Comparison of ENCODE assay signal across 20 cellular contexts in genomic region chr22:35220221-35220620, GRCh38. TPM values are rescaled to one million over a fixed set of nuclear protein-coding genes. Genes with fewer than 3 reads are reported as not detected.
A peak's percentile ranks its signal among the peaks of the same experiment; 100 is the strongest.
DNase-seq lines count a peak whose midpoint lies in the region; ATAC-seq and TF ChIP-seq lines count a peak whose summit lies in the region.
"Had no signal": no experiment of that assay in that cellular context is flagged by ENCODE, and none has a peak within 500 bp of the region (broad histone marks: within the 10 kb centered on the region; RNA-seq: fewer than 3 reads in every experiment).

No MANE protein-coding gene starts in this region.

- no peak overlapping the region for H3K27ac Mint-ChIP-seq in endodermal cell
- H3K27ac Mint-ChIP-seq: B cell; CD4-positive, CD25-positive, alpha-beta regulatory T cell; CD8-positive, alpha-beta T cell; HFFc6 had no signal

- TF ChIP-seq EP300 in ovary (IDR thresholded peaks at IDR 0.05) = no peak

- H3K27ac ChIP-seq in endodermal cell (ENCODE audit: low read depth, low read length) (no peak overlapping the region), ovary (no peak overlapping the region)
- H3K27ac ChIP-seq: 22Rv1, BLaER1, C4-2B had no signal

- TF ChIP-seq CTCF in endodermal cell (conservative IDR thresholded peaks at IDR 0.05) (no peak), ovary (IDR thresholded peaks at IDR 0.05) (no peak)

- no peaks in the 10 kb centered on the region for H3K9me3 Mint-ChIP-seq in endodermal cell
- H3K9me3 Mint-ChIP-seq: CD8-positive, alpha-beta T cell had no signal

- no peaks in the 10 kb centered on the region for H3K4me1 Mint-ChIP-seq in endodermal cell
- H3K4me1 Mint-ChIP-seq: B cell had no signal

- H3K4me1 ChIP-seq in endodermal cell (ENCODE audit: control insufficient read depth, insufficient read depth, low read length) (no peaks in the 10 kb centered on the region), ovary (ENCODE audit: insufficient read depth) (no peaks in the 10 kb centered on the region)
- H3K4me1 ChIP-seq: BLaER1, Caco-2, HAP-1 had no signal

- H3K27me3 Mint-ChIP-seq in endodermal cell (ENCODE audit: insufficient read depth) = no peaks in the 10 kb centered on the region

- no peak for TF ChIP-seq POLR2A in ovary (IDR thresholded peaks at IDR 0.05)

- no peak overlapping the region for H3K4me3 ChIP-seq in MG63
- H3K4me3 ChIP-seq in endodermal cell (ENCODE audit: low read length) = no peak overlapping the region
- no peak overlapping the region for H3K4me3 ChIP-seq in ovary
- H3K4me3 ChIP-seq: BLaER1, HAP-1 had no signal

- no peak overlapping the region for H3K9ac ChIP-seq in endodermal cell (ENCODE audit: extremely low read depth, low read length, poor library complexity, severe bottlenecking)
- H3K9ac ChIP-seq: BLaER1 had no signal

- intact Hi-C loops in ovary (cut with DNase I) = no loop called here

- no peak overlapping the region for H3K4me3 Mint-ChIP-seq in endodermal cell
- H3K4me3 Mint-ChIP-seq: B cell; CD4-positive, CD25-positive, alpha-beta regulatory T cell; CD8-positive, alpha-beta T cell; HFFc6 had no signal

- WGBS in endodermal cell (ENCODE audit: insufficient coverage in 1 of 2, insufficient read length in 1 of 2), 2 experiments = 78 to 89% methylated on average over 2 of the region's 2 CpGs
- WGBS in ovary, 3 donors = 36 to 50% (median 45%) methylated on average over 2 of the region's 2 CpGs

- ATAC-seq in GM21381 (IDR thresholded peaks at IDR 0.05; ENCODE audit: unreplicated experiment) (no peak), GM19395 (IDR thresholded peaks at IDR 0.05; ENCODE audit: unreplicated experiment) (no peak)
- ATAC-seq: CD8-positive, alpha-beta T cell had no signal

- no peaks in the 10 kb centered on the region for H3K36me3 Mint-ChIP-seq in endodermal cell (ENCODE audit: low read depth)
- H3K36me3 Mint-ChIP-seq: CD4-positive, CD25-positive, alpha-beta regulatory T cell; CD8-positive, alpha-beta T cell had no signal

- H3K9me3 ChIP-seq in MG63 (peaks cover 4% of the 10 kb centered on the region; the same call in 1 of the 2 replicates), endodermal cell (ENCODE audit: control insufficient read depth, low read length) (no peaks in the 10 kb centered on the region), ovary (no peaks in the 10 kb centered on the region)
- H3K9me3 ChIP-seq: BLaER1, Caco-2, HAP-1 had no signal

- H3K36me3 ChIP-seq in MG63 (no peaks in the 10 kb centered on the region), endodermal cell (ENCODE audit: control insufficient read depth, insufficient read depth, low read length) (no peaks in the 10 kb centered on the region), ovary (no peaks in the 10 kb centered on the region)
- H3K36me3 ChIP-seq: BLaER1, HAP-1 had no signal

- H3K27me3 ChIP-seq in MG63 (no peaks in the 10 kb centered on the region), endodermal cell (ENCODE audit: control insufficient read depth, insufficient read depth, low read length, poor library complexity, severe bottlenecking) (no peaks in the 10 kb centered on the region), ovary (no peaks in the 10 kb centered on the region)
- H3K27me3 ChIP-seq: BLaER1 had no signal

- DNase-seq in EH (ENCODE audit: low read depth) (peak; percentile 13), HT1080 (ENCODE audit: low read depth) (peak; percentile 20), MG63 (peak; percentile 21), endodermal cell (peak; percentile 3), ovary (no peak), NCI-H82 (lab: John Stamatoyannopoulos, UW) (no peak)
- DNase-seq: Caco-2; CD4-positive, CD25-positive, alpha-beta regulatory T cell; CD8-positive, alpha-beta T cell; DMS153; DND-41; GOT3; HFFc6 had no signal

RNA-seq across cellular contexts. Expression of gene HMGXB4, which starts 37.1 kb away (rescaled TPM):
- 12.6 and 13.9 TPM in 2 replicates for total RNA-seq in HT1080 (2014; rRNA removed; shearing (Covaris generic))
- 23.7 and 37.4 TPM in 2 replicates for polyA plus RNA-seq in HT1080 (2015; cell fraction: cytosol; rRNA removed)
- 50.3 and 53.0 TPM in 2 replicates for polyA plus RNA-seq in HT1080 (2015; cell fraction: nucleus; rRNA removed)
- total RNA-seq in MG63 (2014; rRNA removed; shearing (Covaris generic); ENCODE audit: low replicate concordance) = 19.8 and 39.3 TPM in 2 replicates
- total RNA-seq in endodermal cell = 10 to 100 TPM; 36.2 to 58.9 TPM
- 49.8 TPM for polyA plus RNA-seq in endodermal cell (2013, experiment 1 of 2)
- polyA plus RNA-seq in endodermal cell (2013, experiment 2 of 2) = 50.5 TPM
- 10 to 100 TPM; 15.9 to 23.9 (median 20.9) TPM for total RNA-seq in ovary
- 10 to 100 TPM; 14.8 to 18.5 TPM for polyA plus RNA-seq in ovary

Comparison
In these comparisons a context has a peak if more than half of its experiments do, and no peak if none do; other contexts are left out.
1. DNase-seq: peak in EH (single experiment), HT1080 (single experiment), MG63 (single experiment) and endodermal cell (single experiment); none in ovary (0 of 5) and NCI-H82 (single experiment).